ENCODE assay signal across 30 cellular contexts in genomic region chr1:51689073-51689435, GRCh38.
DNase-seq lines count a peak whose midpoint lies in the region; ATAC-seq, FAIRE-seq and TF ChIP-seq lines count a peak whose summit lies in the region.
"Had no signal": no experiment of that assay in that cellular context is flagged by ENCODE, and none has a peak within 500 bp of the region (broad histone marks: within the 10 kb centered on the region; RNA-seq: fewer than 3 reads in every experiment).

No MANE protein-coding gene starts in this region.

- no peak overlapping the region for H3K4me3 Mint-ChIP-seq in CD14-positive monocyte
- H3K4me3 Mint-ChIP-seq: activated CD8-positive, alpha-beta memory T cell treated with anti-CD3 and anti-CD28 coated beads, Interleukin-2, amount 10 ng/mL, durations not matched to agents 7 days and 5 days; activated naive CD8-positive, alpha-beta T cell treated with anti-CD3 and anti-CD28 coated beads for 36 hours; activated T-helper 17 cell treated with anti-CD3 and anti-CD28 coated beads, Interleukin-2, amount 50 U/mL, for 72 hours; CD8-positive, alpha-beta memory T cell; naive thymus-derived CD8-positive, alpha-beta T cell; stimulated activated memory B cell treated with anti-CD40 and anti-IgM and Interleukin-4, amounts not matched to agents 10 μg/mL and 1 μg/mL and 100 μg/mL, for 72 hours; T-helper 1 cell treated with Interleukin-12 subunit alpha and Interleukin-12 subunit beta and Interleukin-4 antibody, amounts not matched to agents 30 μg/mL and 1 μg/mL, for 36 hours had no signal

- TF ChIP-seq CTCF in A549 (IDR thresholded peaks at IDR 0.05) = no peak
- no peak for TF ChIP-seq CTCF in CD14-positive monocyte (IDR thresholded peaks at IDR 0.05)
- no peak for TF ChIP-seq CTCF in SK-N-SH (IDR thresholded peaks at IDR 0.05)
- no peak for TF ChIP-seq CTCF in gastroesophageal sphincter (IDR thresholded peaks at IDR 0.05)

- CTCF ChIA-PET in A549 (lab: Yijun Ruan, JAX) (interaction anchor here (1.0 to 1.2 kb wide), 2 partner anchors 16 to 21 kb away, joined by 3 read pairs; no protein-coding TSS in a partner anchor), SK-N-SH (lab: Yijun Ruan, JAX) (interaction anchor here (0.8 to 2.0 kb wide), 2 partner anchors 14 to 25 kb away, joined by 3 to 4 read pairs; no protein-coding TSS in a partner anchor)

- DNase-seq in A549 (ENCODE audit: low read depth in 1 of 2, low spot score in 1 of 2) (no peak), CD14-positive monocyte (ENCODE audit: low spot score) (no peak), SK-N-SH (no peak), NCI-H146 (lab: John Stamatoyannopoulos, UW) (no peak), NCI-H187 treated with DMSO at 0.1 percent for 48 hours (lab: John Stamatoyannopoulos, UW) (no peak)
- no peak for DNase-seq in activated CD4-positive, alpha-beta T cell treated with anti-CD3 and anti-CD28 coated beads, Interleukin-2, amount 50 U/mL, for 1 hour
- DNase-seq: activated CD4-positive, alpha-beta T cell treated with anti-CD3 and anti-CD28 coated beads for 48 hours; activated CD8-positive, alpha-beta memory T cell treated with anti-CD3 and anti-CD28 coated beads, Interleukin-2, amount 10 ng/mL, durations not matched to agents 7 days and 5 days; activated naive CD8-positive, alpha-beta T cell treated with anti-CD3 and anti-CD28 coated beads for 36 hours; CD8-positive, alpha-beta memory T cell; effector memory CD4-positive, alpha-beta T cell; kidney glomerular epithelial cell; naive thymus-derived CD8-positive, alpha-beta T cell; NCI-H1048; NCI-H2029 treated with DMSO at 0.1 percent for 48 hours; NCI-H345; NCI-H82; OCI-M1; SIG-M5; stimulated activated CD4-positive, alpha-beta T cell treated with anti-CD3 and anti-CD28 coated beads, Interleukin-2, amount 100 ng/mL, for 24 hours had no signal

- H2AFZ ChIP-seq in SK-N-SH (ENCODE audit: low read depth) = no peak overlapping the region
- H2AFZ ChIP-seq: parathyroid adenoma had no signal

- H3K4me3 ChIP-seq in A549 (no peak overlapping the region), SK-N-SH (ENCODE audit: low read depth in 2 of 2, low read length in 1 of 2) (no peak overlapping the region), mesodermal cell (ENCODE audit: extremely low read depth, insufficient read depth, low read length, poor library complexity, severe bottlenecking) (no peak overlapping the region), gastroesophageal sphincter (no peak overlapping the region)
- H3K4me3 ChIP-seq: GM12878, suprapubic skin had no signal

- peaks cover 27% of the 10 kb centered on the region for H3K4me1 Mint-ChIP-seq in CD14-positive monocyte

- H3K4me2 ChIP-seq in A549 (peak overlapping the region; percentile 85), SK-N-SH (no peak overlapping the region)
- H3K4me2 ChIP-seq: KMS-11 had no signal

- peaks cover 33% of the 10 kb centered on the region for H3F3A ChIP-seq in SK-N-SH (replicated peaks; ENCODE audit: insufficient read depth)

- H3K4me1 ChIP-seq in A549 (peaks cover 63% of the 10 kb centered on the region), SK-N-SH (ENCODE audit: control insufficient read depth in 1 of 2, insufficient read depth in 2 of 2, low read depth in 1 of 2, low read length in 1 of 2) (peaks cover 5 to 36% of the 10 kb centered on the region in 2 experiments), mesodermal cell (ENCODE audit: control insufficient read depth, insufficient read depth, low read length, poor library complexity, severe bottlenecking) (peaks cover 25% of the 10 kb centered on the region), gastroesophageal sphincter (peaks cover 2 to 57% (median 21%) of the 10 kb centered on the region in 3 donors)
- H3K4me1 ChIP-seq: parathyroid adenoma had no signal

- H3K27me3 ChIP-seq in SK-N-SH (ENCODE audit: insufficient read depth) (no peaks in the 10 kb centered on the region), gastroesophageal sphincter (no peaks in the 10 kb centered on the region)
- H3K27me3 ChIP-seq: suprapubic skin had no signal

- H3K9me3 ChIP-seq in A549 = no peaks in the 10 kb centered on the region
- H3K9me3 ChIP-seq in SK-N-SH = no peaks in the 10 kb centered on the region
- no peaks in the 10 kb centered on the region for H3K9me3 ChIP-seq in mesodermal cell (ENCODE audit: control insufficient read depth, low read length)
- no peaks in the 10 kb centered on the region for H3K9me3 ChIP-seq in gastroesophageal sphincter
- H3K9me3 ChIP-seq: suprapubic skin had no signal

- intact Hi-C loops in CD14-positive monocyte (cut with micrococcal nuclease) = no loop called here

- TF ChIP-seq RAD21 in A549 (conservative IDR thresholded peaks at IDR 0.05 in 1 of 2, IDR thresholded peaks at IDR 0.05 in 1 of 2) (no peak), SK-N-SH (IDR thresholded peaks at IDR 0.05; ENCODE audit: low read length) (no peak)

- POLR2A ChIA-PET in A549 (lab: Yijun Ruan, JAX) (no interaction called here), SK-N-SH (lab: Yijun Ruan, JAX) (no interaction called here)

- H4K20me1 ChIP-seq in SK-N-SH (ENCODE audit: insufficient read depth) = no peaks in the 10 kb centered on the region

- H3K9ac ChIP-seq in SK-N-SH = no peak overlapping the region
- H3K9ac ChIP-seq: KMS-11, parathyroid adenoma had no signal

- H3K36me3 Mint-ChIP-seq in CD14-positive monocyte = peaks cover 4% of the 10 kb centered on the region in 2 donors
- H3K36me3 Mint-ChIP-seq: activated CD8-positive, alpha-beta memory T cell treated with anti-CD3 and anti-CD28 coated beads, Interleukin-2, amount 10 ng/mL, durations not matched to agents 7 days and 5 days; activated naive CD8-positive, alpha-beta T cell treated with anti-CD3 and anti-CD28 coated beads for 36 hours; naive thymus-derived CD8-positive, alpha-beta T cell had no signal

- H3K36me3 ChIP-seq in SK-N-SH (replicated peaks in 1 of 2; ENCODE audit: control insufficient read depth in 1 of 2, insufficient read depth in 2 of 2, low read length in 1 of 2) (no peaks in the 10 kb centered on the region), mesodermal cell (ENCODE audit: control insufficient read depth, insufficient read depth, low read length) (no peaks in the 10 kb centered on the region), gastroesophageal sphincter (no peaks in the 10 kb centered on the region)
- H3K36me3 ChIP-seq: suprapubic skin had no signal

- H3K27ac Mint-ChIP-seq in CD14-positive monocyte = peak overlapping the region in 4 of 7 donors; percentile 25 to 89 (median 81)
- H3K27ac Mint-ChIP-seq: activated CD8-positive, alpha-beta memory T cell treated with anti-CD3 and anti-CD28 coated beads, Interleukin-2, amount 10 ng/mL, durations not matched to agents 7 days and 5 days; activated naive CD8-positive, alpha-beta T cell treated with anti-CD3 and anti-CD28 coated beads for 36 hours; activated T-helper 17 cell treated with anti-CD3 and anti-CD28 coated beads, Interleukin-2, amount 50 U/mL, for 72 hours; T-helper 1 cell treated with Interleukin-12 subunit alpha and Interleukin-12 subunit beta and Interleukin-4 antibody, amounts not matched to agents 30 μg/mL and 1 μg/mL, for 36 hours had no signal

- H3K27me3 Mint-ChIP-seq in CD14-positive monocyte (ENCODE audit: low read depth in 3 of 3) = no peaks in the 10 kb centered on the region
- H3K27me3 Mint-ChIP-seq: activated CD8-positive, alpha-beta memory T cell treated with anti-CD3 and anti-CD28 coated beads, Interleukin-2, amount 10 ng/mL, durations not matched to agents 7 days and 5 days; activated naive CD8-positive, alpha-beta T cell treated with anti-CD3 and anti-CD28 coated beads for 36 hours; activated T-helper 17 cell treated with anti-CD3 and anti-CD28 coated beads, Interleukin-2, amount 50 U/mL, for 72 hours; CD8-positive, alpha-beta memory T cell; naive thymus-derived CD8-positive, alpha-beta T cell; stimulated activated memory B cell treated with anti-CD40 and anti-IgM and Interleukin-4, amounts not matched to agents 10 μg/mL and 1 μg/mL and 100 μg/mL, for 72 hours had no signal

- peaks cover 0 to 2% (median 0%) of the 10 kb centered on the region in 7 donors for H3K9me3 Mint-ChIP-seq in CD14-positive monocyte
- H3K9me3 Mint-ChIP-seq: activated naive CD8-positive, alpha-beta T cell treated with anti-CD3 and anti-CD28 coated beads for 36 hours; activated T-helper 17 cell treated with anti-CD3 and anti-CD28 coated beads, Interleukin-2, amount 50 U/mL, for 72 hours; CD8-positive, alpha-beta memory T cell; naive thymus-derived CD8-positive, alpha-beta T cell; stimulated activated memory B cell treated with anti-CD40 and anti-IgM and Interleukin-4, amounts not matched to agents 10 μg/mL and 1 μg/mL and 100 μg/mL, for 72 hours; T-helper 1 cell treated with Interleukin-12 subunit alpha and Interleukin-12 subunit beta and Interleukin-4 antibody, amounts not matched to agents 30 μg/mL and 1 μg/mL, for 36 hours had no signal

- H3K27ac ChIP-seq in A549 (peak overlapping the region; percentile 92 to 95), SK-N-SH (ENCODE audit: low read depth in 2 of 2, low read length in 1 of 2) (peak overlapping the region; percentile 43 to 53; a peak in 2 of 4 replicates), mesodermal cell (ENCODE audit: low read depth, low read length, severe bottlenecking) (peak overlapping the region; percentile 90), gastroesophageal sphincter (no peak overlapping the region)
- H3K27ac ChIP-seq: KMS-11, parathyroid adenoma, suprapubic skin had no signal

- H3K79me2 ChIP-seq in SK-N-SH (ENCODE audit: insufficient read depth) = peaks cover 38% of the 10 kb centered on the region

- no peak for ATAC-seq in A549
- no peak for ATAC-seq in gastroesophageal sphincter
- ATAC-seq: activated CD8-positive, alpha-beta memory T cell treated with anti-CD3 and anti-CD28 coated beads, Interleukin-2, amount 10 ng/mL, durations not matched to agents 7 days and 5 days; activated T-helper 17 cell treated with anti-CD3 and anti-CD28 coated beads, Interleukin-2, amount 50 U/mL, for 72 hours; esophagus mucosa; naive thymus-derived CD8-positive, alpha-beta T cell; stimulated activated memory B cell treated with anti-CD40 and anti-IgM and Interleukin-4, amounts not matched to agents 10 μg/mL and 1 μg/mL and 100 μg/mL, for 72 hours had no signal

- TF ChIP-seq POLR2A in A549 (IDR thresholded peaks at IDR 0.05; ENCODE audit: low read length) (no peak), gastroesophageal sphincter (IDR thresholded peaks at IDR 0.05) (no peak)

- no peaks in the 10 kb centered on the region for H3K9me2 ChIP-seq in SK-N-SH

- FAIRE-seq in A549 (lab: Jason Lieb, UNC) = no peak

- TF ChIP-seq EP300 in A549 (IDR thresholded peaks at IDR 0.05) (no peak), SK-N-SH (IDR thresholded peaks at IDR 0.05; ENCODE audit: borderline replicate concordance in 1 of 2, low read depth in 1 of 2, low read length in 1 of 2) (no peak), gastroesophageal sphincter (IDR thresholded peaks at IDR 0.05) (no peak)

TF ChIP-seq in A549, 52 proteins besides CTCF, POLR2A, EP300 and RAD21 (continues in another document):
- TF ChIP-seq NPAS2 (CRISPR knock-in tag; IDR thresholded peaks at IDR 0.05; ENCODE audit: borderline replicate concordance) (no peak), RNF2 (IDR thresholded peaks at IDR 0.05; ENCODE audit: borderline replicate concordance, low read depth) (no peak), SREBF2 (IDR thresholded peaks at IDR 0.05) (no peak)

TF ChIP-seq in SK-N-SH, 30 proteins besides CTCF, POLR2A, EP300 and RAD21 (continues in another document):
- no peak for TF ChIP-seq MAX (IDR thresholded peaks at IDR 0.05; ENCODE audit: low read depth)

Comparison
In these comparisons a context has a peak if more than half of its experiments do, and no peak if none do; other contexts are left out.
1. H3K27ac ChIP-seq: peak in A549 (2 of 2), SK-N-SH (2 of 2) and mesodermal cell (single experiment); none in gastroesophageal sphincter (0 of 4).